Comparison of ENCODE assay signal across 37 cellular contexts in the genomic region with DNA sequence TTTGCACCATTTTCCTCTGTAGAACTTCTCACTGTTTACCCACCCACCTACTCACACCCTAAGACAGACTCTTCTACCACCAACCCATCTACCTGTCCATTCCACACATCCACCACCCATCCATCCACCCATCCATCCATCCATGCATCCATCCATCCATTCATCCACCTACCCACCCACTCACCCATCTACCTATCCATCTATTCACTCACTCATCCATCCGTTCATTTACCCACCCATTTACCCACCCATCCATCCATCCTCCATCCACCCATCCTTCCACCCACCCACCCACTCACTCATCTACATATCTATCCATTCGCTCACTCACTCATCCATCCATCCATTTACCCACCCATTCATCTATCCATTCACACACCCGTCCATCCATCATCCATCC. TPM values are rescaled to one million over a fixed set of nuclear protein-coding genes. Genes with fewer than 3 reads are reported as not detected.
"Had no signal": no experiment of that assay in that cellular context is flagged by ENCODE, and none has a peak within 500 bp of the region (broad histone marks: within the 10 kb centered on the region; RNA-seq: fewer than 3 reads in every experiment).

No MANE protein-coding gene starts in this region.

- H3K9me3 ChIP-seq: ascending aorta, breast epithelium, colonic mucosa, esophagus squamous epithelium, gastroesophageal sphincter had no signal

- H3K79me2 ChIP-seq: hepatocyte had no signal

- H3K27ac Mint-ChIP-seq: activated B cell treated with CpG ODN at 0.5 μM for 24 hours; activated CD8-positive, alpha-beta T cell treated with anti-CD3 and anti-CD28 coated beads for 36 hours; activated naive CD4-positive, alpha-beta T cell treated with anti-CD3 and anti-CD28 coated beads, Interleukin-2, amount 10 ng/mL, durations not matched to agents 7 days and 5 days; activated naive CD8-positive, alpha-beta T cell treated with anti-CD3 and anti-CD28 coated beads, Interleukin-2, amount 10 ng/mL, durations not matched to agents 7 days and 5 days; activated T-helper 17 cell treated with anti-CD3 and anti-CD28 coated beads, Interleukin-2, amount 50 U/mL, for 72 hours; brain; T-helper 17 cell; T-helper 2 cell treated with Interferon-gamma antibody and Interleukin-4, amounts not matched to agents 5 μg/mL and 100 μg/mL, for 36 hours had no signal

- H3K36me3 ChIP-seq: colonic mucosa had no signal

- H3K27me3 Mint-ChIP-seq: activated B cell treated with CpG ODN at 0.5 μM for 24 hours; activated CD8-positive, alpha-beta T cell treated with anti-CD3 and anti-CD28 coated beads for 36 hours; activated naive CD4-positive, alpha-beta T cell treated with anti-CD3 and anti-CD28 coated beads, Interleukin-2, amount 10 ng/mL, durations not matched to agents 7 days and 5 days; activated naive CD8-positive, alpha-beta T cell treated with anti-CD3 and anti-CD28 coated beads, Interleukin-2, amount 10 ng/mL, durations not matched to agents 7 days and 5 days; activated T-helper 17 cell treated with anti-CD3 and anti-CD28 coated beads, Interleukin-2, amount 50 U/mL, for 72 hours; brain; T-helper 17 cell had no signal

- H3K9me3 Mint-ChIP-seq: activated B cell treated with CpG ODN at 0.5 μM for 24 hours; activated CD8-positive, alpha-beta T cell treated with anti-CD3 and anti-CD28 coated beads for 36 hours; activated naive CD4-positive, alpha-beta T cell treated with anti-CD3 and anti-CD28 coated beads, Interleukin-2, amount 10 ng/mL, durations not matched to agents 7 days and 5 days; activated naive CD4-positive, alpha-beta T cell treated with anti-CD3 and anti-CD28 coated beads, Interleukin-2, amount 50 U/mL, for 72 hours; activated naive CD8-positive, alpha-beta T cell treated with anti-CD3 and anti-CD28 coated beads, Interleukin-2, amount 10 ng/mL, durations not matched to agents 7 days and 5 days; activated T-cell treated with anti-CD3 and anti-CD28 coated beads, Interleukin-2, amount 50 U/mL, for 4 hours; activated T-helper 17 cell treated with anti-CD3 and anti-CD28 coated beads, Interleukin-2, amount 50 U/mL, for 72 hours; T-helper 2 cell treated with Interferon-gamma antibody and Interleukin-4, amounts not matched to agents 5 μg/mL and 100 μg/mL, for 36 hours had no signal

- H3K36me3 Mint-ChIP-seq: activated naive CD4-positive, alpha-beta T cell treated with anti-CD3 and anti-CD28 coated beads, Interleukin-2, amount 50 U/mL, for 72 hours had no signal

- FAIRE-seq: endometrium, endothelial cell of umbilical vein had no signal

- H3K4me1 Mint-ChIP-seq: brain had no signal

- H3K27ac ChIP-seq: ascending aorta, breast epithelium, cardiac muscle cell, colonic mucosa, epithelial cell of prostate, esophagus squamous epithelium, gastroesophageal sphincter, heart right ventricle, hepatocyte, WERI-Rb-1 had no signal

- H3K4me3 ChIP-seq: ascending aorta, breast epithelium, cardiac muscle cell, colonic mucosa, esophagus squamous epithelium, gastroesophageal sphincter, heart right ventricle, hepatocyte had no signal

- H3K4me1 ChIP-seq: ascending aorta, breast epithelium, colonic mucosa, esophagus squamous epithelium, gastroesophageal sphincter had no signal

- H2AFZ ChIP-seq: hepatocyte had no signal

- DNase-seq: activated B cell treated with CpG ODN at 0.5 μM for 24 hours; activated CD4-positive, alpha-beta T cell treated with anti-CD3 and anti-CD28 coated beads for 48 hours; activated CD4-positive, alpha-beta T cell treated with anti-CD3 and anti-CD28 coated beads, Interleukin-2, amount 50 U/mL, for 1 hour; activated CD4-positive, alpha-beta T cell treated with anti-CD3 and anti-CD28 coated beads, Interleukin-2, amount 50 U/mL, for 48 hours; activated CD8-positive, alpha-beta memory T cell treated with anti-CD3 and anti-CD28 coated beads for 24 hours; activated CD8-positive, alpha-beta T cell treated with anti-CD3 and anti-CD28 coated beads for 36 hours; activated effector memory CD4-positive, alpha-beta T cell treated with anti-CD3 and anti-CD28 coated beads, Interleukin-2, amount 50 U/mL, for 16 hours; activated naive CD4-positive, alpha-beta T cell treated with anti-CD3 and anti-CD28 coated beads, Interleukin-2, amount 10 ng/mL, durations not matched to agents 7 days and 5 days; activated naive CD8-positive, alpha-beta T cell treated with anti-CD3 and anti-CD28 coated beads, Interleukin-2, amount 10 ng/mL, durations not matched to agents 7 days and 5 days; activated T-cell treated with anti-CD3 and anti-CD28 coated beads, Interleukin-2, amount 50 U/mL, for 4 hours; central memory CD4-positive, alpha-beta T cell; cerebellar nuclear complex; colonic mucosa; effector CD8-positive, alpha-beta T cell; esophagus squamous epithelium; foreskin melanocyte; heart right ventricle; T-helper 17 cell; T1000; WERI-Rb-1 had no signal

- H3K4me2 ChIP-seq: hepatocyte had no signal

- ATAC-seq: activated CD4-positive, CD25-positive, alpha-beta regulatory T cell treated with anti-CD3 and anti-CD28 coated beads, Interleukin-2, amount 50 U/mL, for 24 hours; activated CD8-positive, alpha-beta T cell treated with anti-CD3 and anti-CD28 coated beads for 36 hours; activated naive CD4-positive, alpha-beta T cell treated with anti-CD3 and anti-CD28 coated beads, Interleukin-2, amount 50 U/mL, for 72 hours; activated T-cell treated with anti-CD3 and anti-CD28 coated beads, Interleukin-2, amount 50 U/mL, for 4 hours; activated T-helper 17 cell treated with anti-CD3 and anti-CD28 coated beads, Interleukin-2, amount 50 U/mL, for 72 hours; gastroesophageal sphincter; heart right ventricle; T-helper 17 cell had no signal

- H3K4me3 Mint-ChIP-seq: activated B cell treated with CpG ODN at 0.5 μM for 24 hours; activated CD8-positive, alpha-beta T cell treated with anti-CD3 and anti-CD28 coated beads for 36 hours; activated naive CD4-positive, alpha-beta T cell treated with anti-CD3 and anti-CD28 coated beads, Interleukin-2, amount 10 ng/mL, durations not matched to agents 7 days and 5 days; activated naive CD8-positive, alpha-beta T cell treated with anti-CD3 and anti-CD28 coated beads, Interleukin-2, amount 10 ng/mL, durations not matched to agents 7 days and 5 days; activated T-cell treated with anti-CD3 and anti-CD28 coated beads, Interleukin-2, amount 50 U/mL, for 4 hours; activated T-helper 17 cell treated with anti-CD3 and anti-CD28 coated beads, Interleukin-2, amount 50 U/mL, for 72 hours; brain; T-helper 17 cell; T-helper 2 cell treated with Interferon-gamma antibody and Interleukin-4, amounts not matched to agents 5 μg/mL and 100 μg/mL, for 36 hours had no signal

- H3K27me3 ChIP-seq: ascending aorta, breast epithelium, cardiac muscle cell, colonic mucosa, esophagus squamous epithelium, gastroesophageal sphincter, heart right ventricle, hepatocyte had no signal

RNA-seq across cellular contexts. Expression of a gene that starts 30.2 kb away (rescaled TPM):
- total RNA-seq: activated B cell treated with CpG ODN at 0.5 μM for 24 hours; activated CD8-positive, alpha-beta T cell treated with anti-CD3 and anti-CD28 coated beads for 36 hours; activated naive CD4-positive, alpha-beta T cell treated with anti-CD3 and anti-CD28 coated beads, Interleukin-2, amount 50 U/mL, for 72 hours; activated T-helper 17 cell treated with anti-CD3 and anti-CD28 coated beads, Interleukin-2, amount 50 U/mL, for 72 hours; cardiac muscle cell; dermis microvascular lymphatic vessel endothelial cell; endothelial cell of umbilical vein; fibroblast of lung; fibroblast of villous mesenchyme; glomerular endothelial cell; T-helper 17 cell had no signal
- polyA plus RNA-seq: cardiac muscle cell, endothelial cell of umbilical vein, fibroblast of lung had no signal

RNA-seq across cellular contexts. Expression of a gene that starts 48.7 kb away (rescaled TPM):
- total RNA-seq: activated CD8-positive, alpha-beta T cell treated with anti-CD3 and anti-CD28 coated beads for 36 hours had no signal
